Comparison of ENCODE assay signal across 3 cellular contexts in the genomic region with DNA sequence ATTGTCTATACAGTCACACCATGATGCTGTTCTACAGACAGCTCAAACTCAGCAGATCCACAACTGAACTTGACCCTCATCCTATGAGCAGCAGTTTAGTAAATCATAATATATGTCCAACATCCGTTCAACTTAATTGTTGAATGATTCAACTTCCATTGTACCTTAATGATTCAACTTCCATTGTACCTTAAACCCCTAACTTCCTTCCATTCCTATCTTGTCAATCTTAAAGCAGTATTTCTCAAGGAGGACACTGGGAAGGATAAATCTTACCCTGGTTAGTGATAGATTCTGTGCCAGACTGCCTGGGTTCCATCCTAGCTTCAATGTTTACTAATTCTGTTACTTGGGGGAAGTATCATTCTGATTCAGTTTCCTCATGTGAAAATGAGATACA.
TF ChIP-seq lines count a peak whose summit lies in the region.

No MANE protein-coding gene starts in this region.

TF ChIP-seq in IMR-90, 13 proteins besides CTCF, POLR2A, EP300 and RAD21:
- no peak for TF ChIP-seq CEBPB (IDR thresholded peaks at IDR 0.05; ENCODE audit: low read depth, low read length)
- TF ChIP-seq MXI1 (IDR thresholded peaks at IDR 0.05; ENCODE audit: borderline replicate concordance, low read depth, low read length), result no peak
- no peak for TF ChIP-seq MAZ (IDR thresholded peaks at IDR 0.05; ENCODE audit: borderline replicate concordance, low read depth, low read length)
- TF ChIP-seq MAFK (IDR thresholded peaks at IDR 0.05; ENCODE audit: low read depth, low read length), result no peak
- TF ChIP-seq ELK1 (IDR thresholded peaks at IDR 0.05; ENCODE audit: borderline replicate concordance, low read depth, low read length), result no peak
- TF ChIP-seq FOS (IDR thresholded peaks at IDR 0.05; ENCODE audit: low read depth, low read length), result no peak
- no peak for TF ChIP-seq RCOR1 (IDR thresholded peaks at IDR 0.05; ENCODE audit: insufficient replicate concordance, low read length)
- no peak for TF ChIP-seq RFX5 (IDR thresholded peaks at IDR 0.05; ENCODE audit: low read depth, low read length)
- TF ChIP-seq SMC3 (IDR thresholded peaks at IDR 0.05; ENCODE audit: low read depth, low read length), result no peak
- TF ChIP-seq NFE2L2 (IDR thresholded peaks at IDR 0.05; ENCODE audit: low read depth, low read length), result no peak
- TF ChIP-seq BHLHE40 (IDR thresholded peaks at IDR 0.05; ENCODE audit: low read depth, low read length), result no peak

TF ChIP-seq in GM12878, 131 proteins besides CTCF, POLR2A, EP300 and RAD21:
- TF ChIP-seq NR2C2 (IDR thresholded peaks at IDR 0.05; ENCODE audit: borderline replicate concordance, control insufficient read depth, insufficient read length, low read depth), result no peak
- TF ChIP-seq JUNB (IDR thresholded peaks at IDR 0.05), result peak; percentile 53

TF ChIP-seq in endothelial cell of umbilical vein, 7 proteins besides CTCF, POLR2A, EP300 and RAD21:
- TF ChIP-seq EZH2 (IDR thresholded peaks at IDR 0.05; ENCODE audit: borderline replicate concordance, low read depth, low read length, severe bottlenecking) (no peak), FOS (IDR thresholded peaks at IDR 0.05; ENCODE audit: borderline replicate concordance, insufficient read depth, low read length) (peak; percentile 75), JUN (IDR thresholded peaks at IDR 0.05; ENCODE audit: borderline replicate concordance, insufficient read depth, insufficient read length, low read depth) (peak; percentile 19), MYC (IDR thresholded peaks at IDR 0.05; ENCODE audit: low read depth, low read length) (no peak), POLR2AphosphoS5 (IDR thresholded peaks at IDR 0.05; ENCODE audit: insufficient read depth, low read depth, low read length) (no peak), GATA2 (IDR thresholded peaks at IDR 0.05; ENCODE audit: insufficient read depth, insufficient read length, low read depth, low read length) (peak; percentile 85)
- TF ChIP-seq, protein P1, sequence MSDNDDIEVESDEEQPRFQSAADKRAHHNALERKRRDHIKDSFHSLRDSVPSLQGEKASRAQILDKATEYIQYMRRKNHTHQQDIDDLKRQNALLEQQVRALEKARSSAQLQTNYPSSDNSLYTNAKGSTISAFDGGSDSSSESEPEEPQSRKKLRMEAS (IDR thresholded peaks at IDR 0.05; ENCODE audit: insufficient read depth, insufficient read length), result no peak
